Comparison of ENCODE assay signal across 8 cellular contexts in the genomic region with DNA sequence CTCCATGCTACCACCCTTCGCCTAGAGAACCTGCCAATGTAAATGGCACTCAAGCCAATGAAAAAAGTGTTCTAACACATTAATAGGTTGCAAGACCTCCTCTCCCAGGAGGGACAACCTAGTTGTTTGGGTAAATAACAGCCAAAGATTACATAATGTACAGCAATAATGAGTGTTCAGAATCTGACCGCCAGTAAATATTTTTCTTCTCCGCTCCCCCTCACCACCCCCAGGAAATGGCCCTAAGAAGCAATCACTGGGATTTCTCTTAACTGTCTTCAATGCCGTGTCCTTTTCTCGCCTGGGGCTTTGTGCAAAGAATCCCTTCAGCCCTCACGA.
DNase-seq lines count a peak whose midpoint lies in the region.

No MANE protein-coding gene starts in this region.

- H3K4me3 ChIP-seq in HUES6 (ENCODE audit: low read depth, low read length) (peak overlapping the region; percentile 82), iPS-20b (ENCODE audit: low read length) (peak overlapping the region; percentile 100), stomach smooth muscle (ENCODE audit: low read length in 2 of 2) (peak overlapping the region; percentile 97 to 99)

- H3K27me3 ChIP-seq in HUES6 (ENCODE audit: control insufficient read depth, insufficient read depth, low read length) (no peaks in the 10 kb centered on the region), iPS-20b (ENCODE audit: insufficient read depth, low read length) (no peaks in the 10 kb centered on the region), stomach smooth muscle (ENCODE audit: control insufficient read depth in 1 of 2, insufficient read depth in 2 of 2, low read length in 2 of 2) (no peaks in the 10 kb centered on the region)

- no peaks in the 10 kb centered on the region for H3K9me3 Mint-ChIP-seq in activated naive CD8-positive, alpha-beta T cell (ENCODE audit: low read depth)

- peak overlapping the region; percentile 96 for H3K27ac Mint-ChIP-seq in activated naive CD8-positive, alpha-beta T cell

- intact Hi-C loops in posterior cingulate gyrus (cut with DNase I), result loop anchor here (2.0 kb wide), 1 partner anchor 88 kb away; no protein-coding TSS in a partner anchor

- no peaks in the 10 kb centered on the region for H3K9me3 ChIP-seq in HUES6 (ENCODE audit: control insufficient read depth, insufficient read depth, low read depth, low read length)
- no peaks in the 10 kb centered on the region for H3K9me3 ChIP-seq in iPS-20b (ENCODE audit: insufficient read depth, low read depth, low read length)
- no peaks in the 10 kb centered on the region for H3K9me3 ChIP-seq in stomach smooth muscle (ENCODE audit: control insufficient read depth in 2 of 2, low read length in 2 of 2)

- peak; percentile 16 for DNase-seq in D341Med (ENCODE audit: low spot score)
- DNase-seq in NCI-H524 treated with DMSO at 0.1 percent for 48 hours (lab: John Stamatoyannopoulos, UW), result no peak
- DNase-seq in posterior cingulate gyrus, result no peak
- DNase-seq in NCI-H345 (lab: John Stamatoyannopoulos, UW), result no peak

- H3K4me1 Mint-ChIP-seq in activated naive CD8-positive, alpha-beta T cell (ENCODE audit: low read depth), result peaks cover 54% of the 10 kb centered on the region

- no peak overlapping the region for H3K27ac ChIP-seq in HUES6 (ENCODE audit: low read depth, low read length)
- no peak overlapping the region for H3K27ac ChIP-seq in iPS-20b (ENCODE audit: low read length)
- H3K27ac ChIP-seq in stomach smooth muscle (ENCODE audit: low read length), result peak overlapping the region; percentile 89

- no peaks in the 10 kb centered on the region for H3K27me3 Mint-ChIP-seq in activated naive CD8-positive, alpha-beta T cell

- H3K36me3 ChIP-seq in HUES6 (ENCODE audit: control insufficient read depth, insufficient read depth, low read length), result no peaks in the 10 kb centered on the region
- H3K36me3 ChIP-seq in iPS-20b (ENCODE audit: insufficient read depth, low read depth, low read length), result no peaks in the 10 kb centered on the region
- no peaks in the 10 kb centered on the region for H3K36me3 ChIP-seq in stomach smooth muscle (ENCODE audit: control insufficient read depth in 2 of 2, insufficient read depth in 2 of 2, low read length in 2 of 2)

- H3K4me1 ChIP-seq in HUES6 (ENCODE audit: control insufficient read depth, insufficient read depth, low read length) (peaks cover 7% of the 10 kb centered on the region; the same call in 1 of the 2 replicates), iPS-20b (ENCODE audit: insufficient read depth, low read length) (no peaks in the 10 kb centered on the region), stomach smooth muscle (ENCODE audit: control insufficient read depth, insufficient read depth, low read length) (peaks cover 12% of the 10 kb centered on the region)

- peak overlapping the region; percentile 98 for H3K4me3 Mint-ChIP-seq in activated naive CD8-positive, alpha-beta T cell

- H3K9ac ChIP-seq in HUES6 (ENCODE audit: low read length), result peak overlapping the region; percentile 92
- H3K9ac ChIP-seq in iPS-20b (ENCODE audit: low read depth, low read length), result peak overlapping the region; percentile 98; the same call in 1 of the 2 replicates
- peak overlapping the region; percentile 84 to 95 for H3K9ac ChIP-seq in stomach smooth muscle (ENCODE audit: low read length in 2 of 2)

- H3K36me3 Mint-ChIP-seq in activated naive CD8-positive, alpha-beta T cell, result no peaks in the 10 kb centered on the region
